15 cellular contexts compared by ENCODE assay signal in the genomic region with DNA sequence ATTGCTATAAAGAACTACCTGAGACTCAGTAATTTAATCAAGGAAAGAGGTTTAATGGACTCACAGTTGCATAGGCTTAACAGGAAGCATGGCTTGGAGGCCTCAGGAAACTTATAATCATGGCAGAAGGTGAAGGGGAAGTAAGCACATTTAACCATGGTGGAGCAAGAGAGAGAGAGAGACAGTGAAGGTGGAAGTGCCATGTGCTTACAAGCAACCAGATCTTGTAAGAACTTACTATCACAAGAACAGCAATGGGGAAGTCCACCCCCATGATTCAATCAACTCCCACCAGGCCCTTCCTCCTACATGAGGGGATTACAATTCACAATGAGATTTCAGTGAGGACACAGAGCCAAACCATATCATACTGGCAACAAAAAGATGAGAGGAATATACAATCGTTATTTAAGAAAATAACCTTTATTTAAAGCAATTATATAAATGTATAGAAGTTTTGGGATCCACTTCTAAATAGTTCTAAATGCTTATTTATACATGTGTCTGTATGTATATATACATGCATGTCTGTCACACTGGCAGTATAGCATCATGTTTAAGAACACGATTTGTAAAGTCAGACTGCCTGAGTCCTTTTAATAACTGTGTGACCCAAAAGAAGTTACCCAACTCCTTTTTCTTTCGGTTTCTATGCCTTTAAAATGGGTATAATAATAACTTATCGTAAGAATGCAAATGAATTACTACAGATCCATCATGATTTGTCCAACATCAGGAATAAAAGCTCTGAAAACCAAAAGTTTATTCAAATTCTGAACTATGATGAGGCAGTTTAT.
A peak's percentile ranks its signal among the peaks of the same experiment; 100 is the strongest.
DNase-seq lines count a peak whose midpoint lies in the region; ATAC-seq, FAIRE-seq and TF ChIP-seq lines count a peak whose summit lies in the region.
"Had no signal": no experiment of that assay in that cellular context is flagged by ENCODE, and none has a peak within 500 bp of the region (broad histone marks: within the 10 kb centered on the region; RNA-seq: fewer than 3 reads in every experiment).

No MANE protein-coding gene starts in this region.

- no peak for TF ChIP-seq POLR2A in GM12878 (IDR thresholded peaks at IDR 0.05; ENCODE audit: low read depth, low read length)

- peak; percentile 64 to 70 for DNase-seq in Kasumi-1 (lab: John Stamatoyannopoulos, UW)
- DNase-seq in NOMO-1 treated with DMSO at 0.1 percent for 48 hours (lab: John Stamatoyannopoulos, UW; ENCODE audit: unreplicated experiment): peak; percentile 55
- DNase-seq in GM12878 (ENCODE audit: low read depth, low spot score): no peak
- no peak for DNase-seq in small intestine
- DNase-seq in NCI-H2107 (lab: John Stamatoyannopoulos, UW): no peak
- DNase-seq: CD4-positive, alpha-beta memory T cell; NCI-H1417 treated with DMSO at 0.1 percent for 48 hours; NCI-H2029 treated with DMSO at 0.1 percent for 48 hours; NCI-H510A treated with DMSO at 0.1 percent for 48 hours; Right ventricle myocardium superior had no signal

- no peaks in the 10 kb centered on the region for H3K79me2 ChIP-seq in GM12878 (ENCODE audit: control insufficient read depth, insufficient read depth, low read length)

- TF ChIP-seq EP300 in GM12878 (IDR thresholded peaks at IDR 0.05; ENCODE audit: borderline replicate concordance in 1 of 2, control insufficient read depth in 1 of 2, low read depth in 2 of 2, low read length in 2 of 2): no peak

- no peaks in the 10 kb centered on the region for H3K4me1 ChIP-seq in GM12878 (ENCODE audit: control insufficient read depth, insufficient read depth, low read length)
- H3K4me1 ChIP-seq in small intestine (ENCODE audit: control insufficient read depth in 2 of 2, insufficient read depth in 1 of 2, low read depth in 1 of 2, low read length in 1 of 2): no peaks in the 10 kb centered on the region

- H3K36me3 ChIP-seq in GM12878 (ENCODE audit: control insufficient read depth in 2 of 2, insufficient read depth in 2 of 2, low read length in 1 of 2) (no peaks in the 10 kb centered on the region), small intestine (ENCODE audit: control insufficient read depth in 2 of 2, insufficient read depth in 2 of 2, low read length in 2 of 2) (no peaks in the 10 kb centered on the region)
- H3K36me3 ChIP-seq: HAP-1 had no signal

- H3K4me3 ChIP-seq in GM12878 (no peak overlapping the region), small intestine (ENCODE audit: low read depth in 1 of 2, low read length in 2 of 2) (no peak overlapping the region)
- H3K4me3 ChIP-seq: HAP-1, K562 had no signal

- H3K27ac ChIP-seq in GM12878 (ENCODE audit: control insufficient read depth, insufficient read depth): no peak overlapping the region
- no peak overlapping the region for H3K27ac ChIP-seq in small intestine (ENCODE audit: low read depth in 1 of 2, low read length in 1 of 2)

- WGBS in GM12878 (ENCODE audit: insufficient coverage, insufficient replicate concordance, low lambda C conversion rate, missing lambda C conversion rate): 26% methylated on average over 4 of the region's 4 CpGs
- 90 to 95% (median 95%) methylated on average over 4 of the region's 4 CpGs for WGBS in small intestine, 3 donors

- SMC1A ChIA-PET in GM12878 (lab: Charles Lee; ENCODE audit: uncharacterized antibody, unreplicated experiment): interaction anchor here (1.2 kb wide), 1 partner anchor 298 kb away, joined by 3 read pairs; no protein-coding TSS in a partner anchor

- H3K27me3 ChIP-seq in GM12878 (replicated peaks in 1 of 2; ENCODE audit: control insufficient read depth in 2 of 2, insufficient read depth in 2 of 2, low read length in 1 of 2) (no peaks in the 10 kb centered on the region), small intestine (ENCODE audit: control insufficient read depth in 2 of 2, insufficient read depth in 2 of 2, low read length in 2 of 2) (no peaks in the 10 kb centered on the region)

- RAD21 ChIA-PET in GM12878 (lab: Charles Lee; ENCODE audit: unreplicated experiment): no interaction called here

- in situ Hi-C loops in GM12878 (cut with MboI): no loop called here

- POLR2A ChIA-PET in GM12878 (lab: Charles Lee): no interaction called here

- H3K9ac ChIP-seq in GM12878 (ENCODE audit: control insufficient read depth, insufficient read depth, low read length): no peak overlapping the region

- intact Hi-C loops in GM12878 (cut with micrococcal nuclease; ENCODE audit: unreplicated experiment): no loop called here

- H3K4me2 ChIP-seq in GM12878 (ENCODE audit: control insufficient read depth, insufficient read depth): no peak overlapping the region

- TF ChIP-seq CTCF in GM12878 (IDR thresholded peaks at IDR 0.05 in 2 of 3, conservative IDR thresholded peaks at IDR 0.05 in 1 of 3; ENCODE audit: control insufficient read depth in 2 of 3, extremely low read depth in 1 of 3, insufficient read depth in 1 of 3, low read depth in 3 of 3, low read length in 3 of 3): no peak

- CTCF ChIA-PET in GM12878 (lab: Yijun Ruan, JAX): no interaction called here

- no peaks in the 10 kb centered on the region for H4K20me1 ChIP-seq in GM12878 (ENCODE audit: control insufficient read depth, insufficient read depth)

- no peak overlapping the region for H2AFZ ChIP-seq in GM12878 (ENCODE audit: control insufficient read depth, low read depth, low read length)

- no peaks in the 10 kb centered on the region for H3K9me3 ChIP-seq in GM12878 (replicated peaks; ENCODE audit: control insufficient read depth, insufficient read depth, low read length)
- H3K9me3 ChIP-seq in small intestine (ENCODE audit: control insufficient read depth, low read depth): no peaks in the 10 kb centered on the region
- H3K9me3 ChIP-seq: HAP-1 had no signal

- no peak for FAIRE-seq in GM12878 (lab: Jason Lieb, UNC)
- no peak for FAIRE-seq in small intestine (lab: Jason Lieb, UNC)
- FAIRE-seq: K562 had no signal

- no peak for TF ChIP-seq RAD21 in GM12878 (IDR thresholded peaks at IDR 0.05; ENCODE audit: insufficient read depth, low read depth, low read length)

- ATAC-seq in GM19351 (IDR thresholded peaks at IDR 0.05; ENCODE audit: unreplicated experiment) (peak; percentile 52), GM12878 (peak; percentile 35; the same call in 1 of the 3 replicates), GM18520 (IDR thresholded peaks at IDR 0.05; ENCODE audit: unreplicated experiment) (no peak)
- ATAC-seq: K562, Panc1 had no signal

- no TSS peak for BruUV-seq in GM12878 (replicated peaks; lab: Mats Ljungman, UMichigan)

TF ChIP-seq in GM12878, 131 proteins besides CTCF, POLR2A, EP300 and RAD21:
- TF ChIP-seq WRNIP1 (IDR thresholded peaks at IDR 0.05; ENCODE audit: borderline replicate concordance, low read depth, low read length) (no peak), PML (IDR thresholded peaks at IDR 0.05; ENCODE audit: low read length) (no peak), NRF1 (conservative IDR thresholded peaks at IDR 0.05; ENCODE audit: low read depth, low read length) (no peak), FOS (IDR thresholded peaks at IDR 0.05; ENCODE audit: borderline replicate concordance, extremely low read depth, insufficient read length) (no peak), ESRRA (IDR thresholded peaks at IDR 0.05; ENCODE audit: low read length) (no peak), ZNF207 (IDR thresholded peaks at IDR 0.05; ENCODE audit: borderline replicate concordance) (no peak), POU2F2 (IDR thresholded peaks at IDR 0.05; ENCODE audit: borderline replicate concordance, low read depth, low read length) (no peak), SMC3 (IDR thresholded peaks at IDR 0.05; ENCODE audit: borderline replicate concordance, low read length) (no peak), RAD51 (IDR thresholded peaks at IDR 0.05) (no peak), IKZF1 (conservative IDR thresholded peaks at IDR 0.05) (no peak), ZBED1 (IDR thresholded peaks at IDR 0.05; ENCODE audit: borderline replicate concordance) (no peak), SIX5 (IDR thresholded peaks at IDR 0.05; ENCODE audit: low read depth, low read length, severe bottlenecking) (no peak), CHD2 (IDR thresholded peaks at IDR 0.05; ENCODE audit: borderline replicate concordance, low read depth, low read length) (no peak), HCFC1 (IDR thresholded peaks at IDR 0.05; ENCODE audit: low read length) (no peak), GATAD2B (conservative IDR thresholded peaks at IDR 0.05; ENCODE audit: low read depth) (no peak), NFXL1 (IDR thresholded peaks at IDR 0.05; ENCODE audit: borderline replicate concordance) (no peak), CREM (IDR thresholded peaks at IDR 0.05; ENCODE audit: low read depth) (no peak), CREB1 (IDR thresholded peaks at IDR 0.05; ENCODE audit: low read depth) (no peak)
- TF ChIP-seq, protein P1, sequence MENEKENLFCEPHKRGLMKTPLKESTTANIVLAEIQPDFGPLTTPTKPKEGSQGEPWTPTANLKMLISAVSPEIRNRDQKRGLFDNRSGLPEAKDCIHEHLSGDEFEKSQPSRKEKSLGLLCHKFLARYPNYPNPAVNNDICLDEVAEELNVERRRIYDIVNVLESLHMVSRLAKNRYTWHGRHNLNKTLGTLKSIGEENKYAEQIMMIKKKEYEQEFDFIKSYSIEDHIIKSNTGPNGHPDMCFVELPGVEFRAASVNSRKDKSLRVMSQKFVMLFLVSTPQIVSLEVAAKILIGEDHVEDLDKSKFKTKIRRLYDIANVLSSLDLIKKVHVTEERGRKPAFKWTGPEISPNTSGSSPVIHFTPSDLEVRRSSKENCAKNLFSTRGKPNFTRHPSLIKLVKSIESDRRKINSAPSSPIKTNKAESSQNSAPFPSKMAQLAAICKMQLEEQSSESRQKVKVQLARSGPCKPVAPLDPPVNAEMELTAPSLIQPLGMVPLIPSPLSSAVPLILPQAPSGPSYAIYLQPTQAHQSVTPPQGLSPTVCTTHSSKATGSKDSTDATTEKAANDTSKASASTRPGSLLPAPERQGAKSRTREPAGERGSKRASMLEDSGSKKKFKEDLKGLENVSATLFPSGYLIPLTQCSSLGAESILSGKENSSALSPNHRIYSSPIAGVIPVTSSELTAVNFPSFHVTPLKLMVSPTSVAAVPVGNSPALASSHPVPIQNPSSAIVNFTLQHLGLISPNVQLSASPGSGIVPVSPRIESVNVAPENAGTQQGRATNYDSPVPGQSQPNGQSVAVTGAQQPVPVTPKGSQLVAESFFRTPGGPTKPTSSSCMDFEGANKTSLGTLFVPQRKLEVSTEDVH (IDR thresholded peaks at IDR 0.05; ENCODE audit: low read depth, partially characterized antibody): no peak
- TF ChIP-seq, protein P2, sequence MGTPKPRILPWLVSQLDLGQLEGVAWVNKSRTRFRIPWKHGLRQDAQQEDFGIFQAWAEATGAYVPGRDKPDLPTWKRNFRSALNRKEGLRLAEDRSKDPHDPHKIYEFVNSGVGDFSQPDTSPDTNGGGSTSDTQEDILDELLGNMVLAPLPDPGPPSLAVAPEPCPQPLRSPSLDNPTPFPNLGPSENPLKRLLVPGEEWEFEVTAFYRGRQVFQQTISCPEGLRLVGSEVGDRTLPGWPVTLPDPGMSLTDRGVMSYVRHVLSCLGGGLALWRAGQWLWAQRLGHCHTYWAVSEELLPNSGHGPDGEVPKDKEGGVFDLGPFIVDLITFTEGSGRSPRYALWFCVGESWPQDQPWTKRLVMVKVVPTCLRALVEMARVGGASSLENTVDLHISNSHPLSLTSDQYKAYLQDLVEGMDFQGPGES (IDR thresholded peaks at IDR 0.05): no peak

Comparison
In these comparisons a context has a peak if more than half of its experiments do, and no peak if none do; other contexts are left out.
1. DNase-seq: peak in Kasumi-1 (2 of 2) and NOMO-1 treated with DMSO at 0.1 percent for 48 hours (single experiment); none in GM12878 (single experiment), small intestine (single experiment) and NCI-H2107 (single experiment).